9 cellular contexts compared by ENCODE assay signal in genomic region chr6:11921017-11921438, GRCh38.
DNase-seq lines count a peak whose midpoint lies in the region; ATAC-seq, FAIRE-seq and TF ChIP-seq lines count a peak whose summit lies in the region.
"Had no signal": no experiment of that assay in that cellular context is flagged by ENCODE, and none has a peak within 500 bp of the region (broad histone marks: within the 10 kb centered on the region; RNA-seq: fewer than 3 reads in every experiment).

No MANE protein-coding gene starts in this region.

- H4K20me1 ChIP-seq in fibroblast of lung (ENCODE audit: control insufficient read depth, extremely low read depth, insufficient read depth, low read length), result no peaks in the 10 kb centered on the region

- CTCF ChIA-PET in Panc1 (lab: Charles Lee), result no interaction called here

- H3K27ac ChIP-seq in Panc1 (ENCODE audit: low read length) (no peak overlapping the region), fibroblast of lung (ENCODE audit: insufficient read depth, low read length) (peak overlapping the region; percentile 57)

- no peak for TF ChIP-seq POLR2A in GM12891 (IDR thresholded peaks at IDR 0.05; ENCODE audit: low read depth, low read length)

- H3K4me3 ChIP-seq in Panc1 (ENCODE audit: low read depth in 2 of 2, low read length in 2 of 2) (no peak overlapping the region), fibroblast of lung (replicated peaks in 1 of 4; ENCODE audit: control extremely low read depth in 1 of 4, insufficient read depth in 1 of 4, low read depth in 3 of 4, low read length in 4 of 4) (no peak overlapping the region)

- TF ChIP-seq CTCF in AG09319 (IDR thresholded peaks at IDR 0.05; ENCODE audit: low read depth, low read length) (no peak), Panc1 (IDR thresholded peaks at IDR 0.05) (no peak), fibroblast of lung (conservative IDR thresholded peaks at IDR 0.05 in 1 of 2, IDR thresholded peaks at IDR 0.05 in 1 of 2; ENCODE audit: low read depth in 1 of 2, low read length in 2 of 2) (no peak)

- H3K4me2 ChIP-seq in fibroblast of lung (ENCODE audit: extremely low read depth, insufficient read depth, low read length), result peak overlapping the region; percentile 3

- in situ Hi-C loops in Panc1 (cut with HindIII; ENCODE audit: low pct_unique_long_range_greater_than_20kb, low sequenced_read_pairs), result no loop called here

- no peaks in the 10 kb centered on the region for H3K79me2 ChIP-seq in fibroblast of lung (ENCODE audit: control insufficient read depth, insufficient read depth, low read length)

- intact Hi-C loops in Panc1 (cut with micrococcal nuclease; ENCODE audit: unreplicated experiment), result no loop called here

- DNase-seq in AG09319 (ENCODE audit: extremely low read depth, low read depth) (peak; percentile 80), Panc1 (ENCODE audit: low read depth, low spot score) (no peak), fibroblast of lung (ENCODE audit: low read depth in 2 of 2) (peak; percentile 87 to 95), occipital lobe (lab: John Stamatoyannopoulos, UW) (peak; percentile 7), NCI-H1417 (lab: John Stamatoyannopoulos, UW) (no peak), NCI-H1105 treated with DMSO at 0.1 percent for 48 hours (lab: John Stamatoyannopoulos, UW) (no peak), GM12891 (ENCODE audit: insufficient read length, low spot score) (no peak), NCI-H2171 treated with DMSO at 0.1 percent for 48 hours (lab: John Stamatoyannopoulos, UW) (no peak)
- DNase-seq: activated naive CD4-positive, alpha-beta T cell treated with anti-CD3 and anti-CD28 coated beads for 36 hours had no signal

- no TSS peak for BruUV-seq in Panc1 (replicated peaks; lab: Mats Ljungman, UMichigan)

- H3K27me3 ChIP-seq in Panc1 (ENCODE audit: control insufficient read depth, insufficient read depth, low read length) (no peaks in the 10 kb centered on the region), fibroblast of lung (ENCODE audit: control insufficient read depth, insufficient read depth, low read length) (no peaks in the 10 kb centered on the region)

- H3K9me3 ChIP-seq in Panc1 (ENCODE audit: control insufficient read depth, insufficient read depth, low read depth, low read length), result no peaks in the 10 kb centered on the region
- no peaks in the 10 kb centered on the region for H3K9me3 ChIP-seq in fibroblast of lung (ENCODE audit: control insufficient read depth, insufficient read depth, low read depth, low read length)

- H3K9ac ChIP-seq in fibroblast of lung (ENCODE audit: insufficient read depth, low read length), result no peak overlapping the region

- ATAC-seq in Panc1, result peak; percentile 94

- FAIRE-seq in GM12891 (lab: Jason Lieb, UNC), result no peak

- no peak overlapping the region for H2AFZ ChIP-seq in fibroblast of lung (ENCODE audit: low read length)

- H3K4me1 ChIP-seq in Panc1 (ENCODE audit: control insufficient read depth, insufficient read depth, low read length) (peaks cover 3% of the 10 kb centered on the region; the same call in 1 of the 2 replicates), fibroblast of lung (ENCODE audit: control insufficient read depth, extremely low read depth, insufficient read depth, low read length) (peaks cover 27% of the 10 kb centered on the region)

- POLR2A ChIA-PET in Panc1 (lab: Charles Lee), result no interaction called here

- H3K36me3 ChIP-seq in Panc1 (ENCODE audit: control insufficient read depth, insufficient read depth, low read length) (no peaks in the 10 kb centered on the region), fibroblast of lung (ENCODE audit: control insufficient read depth, insufficient read depth, low read length) (no peaks in the 10 kb centered on the region)

TF ChIP-seq in GM12891, 5 proteins besides CTCF, POLR2A, EP300 and RAD21:
- TF ChIP-seq TAF1 (IDR thresholded peaks at IDR 0.05; ENCODE audit: low read depth, low read length) (no peak), POLR2AphosphoS5 (IDR thresholded peaks at IDR 0.05; ENCODE audit: low read depth, low read length) (no peak), POU2F2 (IDR thresholded peaks at IDR 0.05; ENCODE audit: low read depth, low read length) (no peak), SPI1 (IDR thresholded peaks at IDR 0.05; ENCODE audit: low read depth, low read length) (no peak), PAX5 (IDR thresholded peaks at IDR 0.05; ENCODE audit: insufficient read depth, low read length, severe bottlenecking) (no peak)

Comparison
In these comparisons a context has a peak if more than half of its experiments do, and no peak if none do; other contexts are left out.
1. DNase-seq: peak in AG09319 (single experiment), fibroblast of lung (2 of 2) and occipital lobe (single experiment); none in Panc1 (single experiment), NCI-H1417 (0 of 3), NCI-H1105 treated with DMSO at 0.1 percent for 48 hours (single experiment), GM12891 (single experiment) and NCI-H2171 treated with DMSO at 0.1 percent for 48 hours (single experiment).